ENCODE assay signal across 40 cellular contexts in genomic region chr22:22996511-22997261, GRCh38.
"Had no signal": no experiment of that assay in that cellular context is flagged by ENCODE, and none has a peak within 500 bp of the region (broad histone marks: within the 10 kb centered on the region; RNA-seq: fewer than 3 reads in every experiment).

No MANE protein-coding gene starts in this region.

- H3K36me3 ChIP-seq: adrenal gland, ascending aorta, brain microvascular endothelial cell, breast epithelium, cardiac muscle cell had no signal

- ATAC-seq: activated naive CD4-positive, alpha-beta T cell treated with anti-CD3 and anti-CD28 coated beads, Interleukin-2, amount 50 U/mL, for 72 hours; activated naive CD8-positive, alpha-beta T cell treated with anti-CD3 and anti-CD28 coated beads, Interleukin-2, amount 50 U/mL, for 24 hours; activated T-cell treated with anti-CD3 and anti-CD28 coated beads, Interleukin-2, amount 50 U/mL, for 4 hours; activated T-cell treated with anti-CD3 and anti-CD28 coated beads, Interleukin-2, amount 50 U/mL, for 72 hours; activated T-helper 17 cell treated with anti-CD3 and anti-CD28 coated beads, Interleukin-2, amount 50 U/mL, for 72 hours; body of pancreas had no signal

- H3K4me1 Mint-ChIP-seq: activated naive CD4-positive, alpha-beta T cell treated with anti-CD3 and anti-CD28 coated beads, Interleukin-2, amount 10 ng/mL, durations not matched to agents 7 days and 5 days; activated naive CD4-positive, alpha-beta T cell treated with anti-CD3 and anti-CD28 coated beads, Interleukin-2, amount 50 U/mL, for 24 hours; activated naive CD8-positive, alpha-beta T cell treated with anti-CD3 and anti-CD28 coated beads for 36 hours; activated naive CD8-positive, alpha-beta T cell treated with anti-CD3 and anti-CD28 coated beads, Interleukin-2, amount 10 ng/mL, durations not matched to agents 7 days and 5 days; activated T-helper 17 cell treated with anti-CD3 and anti-CD28 coated beads, Interleukin-2, amount 50 U/mL, for 72 hours; brain had no signal

- H3K4me3 Mint-ChIP-seq: activated naive CD4-positive, alpha-beta T cell treated with anti-CD3 and anti-CD28 coated beads for 36 hours; activated naive CD4-positive, alpha-beta T cell treated with anti-CD3 and anti-CD28 coated beads, Interleukin-2, amount 10 ng/mL, durations not matched to agents 7 days and 5 days; activated naive CD4-positive, alpha-beta T cell treated with anti-CD3 and anti-CD28 coated beads, Interleukin-2, amount 50 U/mL, for 24 hours; activated naive CD8-positive, alpha-beta T cell; activated naive CD8-positive, alpha-beta T cell treated with anti-CD3 and anti-CD28 coated beads for 36 hours; activated naive CD8-positive, alpha-beta T cell treated with anti-CD3 and anti-CD28 coated beads, Interleukin-2, amount 10 ng/mL, durations not matched to agents 7 days and 5 days; activated naive CD8-positive, alpha-beta T cell treated with anti-CD3 and anti-CD28 coated beads, Interleukin-2, amount 50 U/mL, for 24 hours; activated T-cell treated with anti-CD3 and anti-CD28 coated beads, Interleukin-2, amount 50 U/mL, for 24 hours; activated T-cell treated with anti-CD3 and anti-CD28 coated beads, Interleukin-2, amount 50 U/mL, for 4 hours; activated T-cell treated with anti-CD3 and anti-CD28 coated beads, Interleukin-2, amount 50 U/mL, for 72 hours; activated T-helper 1 cell treated with anti-CD3 and anti-CD28 coated beads, Interleukin-12 subunit alpha, Interleukin-12 subunit beta, Interleukin-2, Interleukin-4 antibody, amounts not matched to agents 30 ng/mL and 10 ng/mL and 1 ng/mL, durations not matched to agents 14 hours and 24 hours and 36 hours; activated T-helper 17 cell treated with anti-CD3 and anti-CD28 coated beads, Interleukin-2, amount 50 U/mL, for 72 hours; brain had no signal

- H3K4me1 ChIP-seq: adrenal gland, ascending aorta, body of pancreas, breast epithelium had no signal

- DNase-seq: activated effector memory CD4-positive, alpha-beta T cell treated with anti-CD3 and anti-CD28 coated beads, Interleukin-2, amount 50 U/mL, for 16 hours; activated effector memory CD4-positive, alpha-beta T cell treated with Interleukin-2 at 50 U/mL for 16 hours; activated gamma-delta T cell; activated gamma-delta T cell treated with Interleukin-2 at 50 U/mL for 16 hours; activated naive CD4-positive, alpha-beta T cell; activated naive CD4-positive, alpha-beta T cell treated with anti-CD3 and anti-CD28 coated beads for 36 hours; activated naive CD4-positive, alpha-beta T cell treated with anti-CD3 and anti-CD28 coated beads, Interleukin-2, amount 10 ng/mL, durations not matched to agents 7 days and 5 days; activated naive CD4-positive, alpha-beta T cell treated with anti-CD3 and anti-CD28 coated beads, Interleukin-2, amount 50 U/mL, for 16 hours; activated naive CD4-positive, alpha-beta T cell treated with Interleukin-2 at 50 U/mL for 16 hours; activated naive CD8-positive, alpha-beta T cell treated with anti-CD3 and anti-CD28 coated beads for 36 hours; activated naive CD8-positive, alpha-beta T cell treated with anti-CD3 and anti-CD28 coated beads, Interleukin-2, amount 10 ng/mL, durations not matched to agents 7 days and 5 days; activated naive CD8-positive, alpha-beta T cell treated with anti-CD3 and anti-CD28 coated beads, Interleukin-2, amount 50 U/mL, for 24 hours; activated T-cell treated with anti-CD3 and anti-CD28 coated beads for 4 hours; activated T-cell treated with anti-CD3 and anti-CD28 coated beads, Interleukin-2, amount 50 U/mL, for 1 hour; activated T-cell treated with anti-CD3 and anti-CD28 coated beads, Interleukin-2, amount 50 U/mL, for 24 hours; activated T-cell treated with anti-CD3 and anti-CD28 coated beads, Interleukin-2, amount 50 U/mL, for 4 hours; activated T-cell treated with anti-CD3 and anti-CD28 coated beads, Interleukin-2, amount 50 U/mL, for 48 hours; activated T-cell treated with anti-CD3 and anti-CD28 coated beads, Interleukin-2, amount 50 U/mL, for 72 hours; adrenal gland; amniotic stem cell; amygdala; anterior cingulate cortex; aorta; body of pancreas; brain microvascular endothelial cell; caudate nucleus; central memory CD4-positive, alpha-beta T cell; cerebellar nuclear complex had no signal

- FAIRE-seq: astrocyte, bronchial epithelial cell had no signal

- H3K27ac ChIP-seq: adrenal gland, ascending aorta, body of pancreas, brain microvascular endothelial cell, breast epithelium, cardiac muscle cell had no signal

- H3K27ac Mint-ChIP-seq: activated naive CD4-positive, alpha-beta T cell treated with anti-CD3 and anti-CD28 coated beads for 36 hours; activated naive CD4-positive, alpha-beta T cell treated with anti-CD3 and anti-CD28 coated beads, Interleukin-2, amount 10 ng/mL, durations not matched to agents 7 days and 5 days; activated naive CD4-positive, alpha-beta T cell treated with anti-CD3 and anti-CD28 coated beads, Interleukin-2, amount 50 U/mL, for 24 hours; activated naive CD4-positive, alpha-beta T cell treated with anti-CD3 and anti-CD28 coated beads, Interleukin-2, amount 50 U/mL, for 72 hours; activated naive CD8-positive, alpha-beta T cell; activated naive CD8-positive, alpha-beta T cell treated with anti-CD3 and anti-CD28 coated beads for 36 hours; activated naive CD8-positive, alpha-beta T cell treated with anti-CD3 and anti-CD28 coated beads, Interleukin-2, amount 10 ng/mL, durations not matched to agents 7 days and 5 days; activated naive CD8-positive, alpha-beta T cell treated with anti-CD3 and anti-CD28 coated beads, Interleukin-2, amount 50 U/mL, for 24 hours; activated T-cell treated with anti-CD3 and anti-CD28 coated beads, Interleukin-2, amount 50 U/mL, for 24 hours; activated T-cell treated with anti-CD3 and anti-CD28 coated beads, Interleukin-2, amount 50 U/mL, for 72 hours; activated T-helper 1 cell treated with anti-CD3 and anti-CD28 coated beads, Interleukin-12 subunit alpha, Interleukin-12 subunit beta, Interleukin-2, Interleukin-4 antibody, amounts not matched to agents 30 ng/mL and 10 ng/mL and 1 ng/mL, durations not matched to agents 14 hours and 24 hours and 36 hours; activated T-helper 17 cell treated with anti-CD3 and anti-CD28 coated beads, Interleukin-2, amount 50 U/mL, for 72 hours; activated T-helper 2 cell treated with anti-CD3 and anti-CD28 coated beads, Interferon-gamma antibody, Interleukin-2, Interleukin-4, amounts not matched to agents 10 μg/mL and 5 μg/mL and 100 μg/mL, durations not matched to agents 14 hours and 24 hours and 36 hours; brain had no signal

- H3K4me3 ChIP-seq: adrenal gland, ascending aorta, body of pancreas, breast epithelium, cardiac muscle cell had no signal

- H3K27me3 ChIP-seq: adrenal gland, ascending aorta, body of pancreas, breast epithelium, cardiac muscle cell had no signal

- H3K36me3 Mint-ChIP-seq: brain had no signal
